ENCODE assay signal across 8 cellular contexts in genomic region chr2:197803033-197803444, GRCh38. TPM values are rescaled to one million over a fixed set of nuclear protein-coding genes. Genes with fewer than 3 reads are reported as not detected.
A peak's percentile ranks its signal among the peaks of the same experiment; 100 is the strongest.
DNase-seq lines count a peak whose midpoint lies in the region; ATAC-seq, FAIRE-seq and TF ChIP-seq lines count a peak whose summit lies in the region.

No MANE protein-coding gene starts in this region.

- no peaks in the 10 kb centered on the region for H3K36me3 Mint-ChIP-seq in immature natural killer cell

- H3K27me3 Mint-ChIP-seq in immature natural killer cell (ENCODE audit: low read depth in 3 of 3) = peaks cover 16 to 20% (median 18%) of the 10 kb centered on the region in 3 donors

- H3K27ac Mint-ChIP-seq in immature natural killer cell = no peak overlapping the region

- WGBS in body of pancreas, 2 donors = 6 to 13% methylated on average over 2 of the region's 2 CpGs

- TF ChIP-seq POLR2A in body of pancreas (IDR thresholded peaks at IDR 0.05) = no peak

- H3K4me1 Mint-ChIP-seq in immature natural killer cell = peaks cover 20 to 21% of the 10 kb centered on the region in 2 donors

- FAIRE-seq in G401.6 (lab: Jason Lieb, UNC) = peak; percentile 31

- H3K36me3 ChIP-seq in A673 (ENCODE audit: insufficient read depth, low read length, poor library complexity, severe bottlenecking) (no peaks in the 10 kb centered on the region), body of pancreas (replicated peaks in 1 of 2; ENCODE audit: insufficient read depth in 1 of 2, low read depth in 2 of 2) (no peaks in the 10 kb centered on the region)

- H3K4me3 Mint-ChIP-seq in immature natural killer cell = peak overlapping the region in 1 of 5 donors; percentile 0

- ATAC-seq in HG03066 (IDR thresholded peaks at IDR 0.05; ENCODE audit: low read depth, unreplicated experiment) (peak; percentile 29), body of pancreas (no peak)

- intact Hi-C loops in A673 (cut with micrococcal nuclease; ENCODE audit: unreplicated experiment) = loop anchor here (1.0 kb wide), 3 partner anchors 251 to 493 kb away; no protein-coding TSS in a partner anchor
- intact Hi-C loops in body of pancreas (cut with DNase I) = loop anchor here (5.0 kb wide), 1 partner anchor 489 kb away; no protein-coding TSS in a partner anchor

- peaks cover 0 to 5% (median 0%) of the 10 kb centered on the region in 6 donors for H3K9me3 Mint-ChIP-seq in immature natural killer cell

- DNase-seq in A673 (ENCODE audit: low spot score) = peak; percentile 61
- peak; percentile 51 for DNase-seq in NOMO-1 treated with DMSO at 0.1 percent for 48 hours (lab: John Stamatoyannopoulos, UW; ENCODE audit: unreplicated experiment)
- DNase-seq in body of pancreas = peak in 1 of 4 donors; percentile 38
- peak in 2 of 3 donors; percentile 19 to 33 for DNase-seq in immature natural killer cell
- peak; percentile 47 for DNase-seq in stromal cell of bone marrow (ENCODE audit: low read depth)
- DNase-seq in NK-92 treated with Interleukin-12 subunit alpha and Interleukin-12 subunit beta, amount 100 ng/mL, for 24 hours (lab: John Stamatoyannopoulos, UW) = no peak

- H3K9me3 ChIP-seq in A673 (ENCODE audit: low read depth, low read length, poor library complexity, severe bottlenecking) (no peaks in the 10 kb centered on the region), body of pancreas (no peaks in the 10 kb centered on the region)

- CTCF ChIA-PET in A673 (lab: Charles Lee) = no interaction called here

- H3K4me3 ChIP-seq in A673 (ENCODE audit: low read depth, low read length, poor library complexity, severe bottlenecking) = no peak overlapping the region
- H3K4me3 ChIP-seq in body of pancreas = no peak overlapping the region

- no TSS peak for BruUV-seq in A673 (replicated peaks; lab: Mats Ljungman, UMichigan)

- TF ChIP-seq CTCF in A673 (conservative IDR thresholded peaks at IDR 0.05; ENCODE audit: low read depth, low read length) (peak; percentile 67), body of pancreas (IDR thresholded peaks at IDR 0.05) (peak; percentile 49 to 79 (median 69))

- peaks cover 34% of the 10 kb centered on the region for H3K27me3 ChIP-seq in A673 (replicated peaks; ENCODE audit: insufficient read depth, low read depth, low read length, poor library complexity)
- no peaks in the 10 kb centered on the region for H3K27me3 ChIP-seq in body of pancreas

- H3K27ac ChIP-seq in A673 (ENCODE audit: low read depth, low read length, poor library complexity, severe bottlenecking) = no peak overlapping the region
- no peak overlapping the region for H3K27ac ChIP-seq in body of pancreas

- POLR2A ChIA-PET in A673 (lab: Charles Lee; ENCODE audit: low non-redundant PET) = no interaction called here

- H3K4me1 ChIP-seq in A673 (ENCODE audit: insufficient read depth, low read length, poor library complexity, severe bottlenecking) (peaks cover 10% of the 10 kb centered on the region), body of pancreas (peaks cover 19% of the 10 kb centered on the region)

RNA-seq across cellular contexts. Expression of gene PLCL1, which starts 1.4 kb away (rescaled TPM):
- total RNA-seq in A673 (2021) = not detected in 2 replicates
- 1 to 10 TPM; 2.0 to 2.9 TPM for total RNA-seq in body of pancreas
- under 1 TPM in 2 of 3 donors, not detected in 1; 0.51 to 0.53 TPM for polyA plus RNA-seq in immature natural killer cell

RNA-seq across cellular contexts. Expression of gene BOLL, which starts 17.9 kb away (rescaled TPM):
- not detected in 2 replicates for total RNA-seq in A673 (2021)
- total RNA-seq in body of pancreas = not detected
- under 1 TPM in 1 of 3 donors, not detected in 2; 0.08 TPM for polyA plus RNA-seq in immature natural killer cell
